24 cellular contexts compared by ENCODE assay signal in genomic region chr6:168609914-168610490, GRCh38.
DNase-seq lines count a peak whose midpoint lies in the region; ATAC-seq and TF ChIP-seq lines count a peak whose summit lies in the region.
"Had no signal": no experiment of that assay in that cellular context is flagged by ENCODE, and none has a peak within 500 bp of the region (broad histone marks: within the 10 kb centered on the region; RNA-seq: fewer than 3 reads in every experiment).

No MANE protein-coding gene starts in this region.

- H3K9me3 Mint-ChIP-seq in MCF 10A (ENCODE audit: unreplicated experiment) (peaks cover under 1% of the 10 kb centered on the region), osteocyte (ENCODE audit: unreplicated experiment) (no peaks in the 10 kb centered on the region)
- H3K9me3 Mint-ChIP-seq: CD8-positive, alpha-beta T cell had no signal

- 72 to 86% (median 76%) methylated on average over 9 of the region's 9 CpGs for WGBS in stomach, 5 donors

- CTCF ChIA-PET in MCF 10A (lab: Yijun Ruan, JAX) = interaction anchor here (0.6 to 1.2 kb wide), 3 partner anchors 194 to 471 kb away, joined by 3 to 4 read pairs (median 3); no protein-coding TSS in a partner anchor

- H3K9me3 ChIP-seq in RWPE2 (ENCODE audit: severe bottlenecking) (no peaks in the 10 kb centered on the region), stomach (no peaks in the 10 kb centered on the region)

- no peaks in the 10 kb centered on the region for H3K27me3 ChIP-seq in RWPE2 (ENCODE audit: insufficient read depth, poor library complexity, severe bottlenecking)
- no peaks in the 10 kb centered on the region for H3K27me3 ChIP-seq in stomach
- H3K27me3 ChIP-seq: SJSA1 had no signal

- POLR2A ChIA-PET in MCF 10A (lab: Yijun Ruan, JAX) = no interaction called here

- TF ChIP-seq CTCF in RWPE2 (IDR thresholded peaks at IDR 0.05; ENCODE audit: poor library complexity, severe bottlenecking) (no peak), stomach (IDR thresholded peaks at IDR 0.05) (no peak), MCF 10A (IDR thresholded peaks at IDR 0.05; ENCODE audit: unreplicated experiment) (no peak), osteocyte (IDR thresholded peaks at IDR 0.05) (no peak)

- H3K4me3 ChIP-seq in RWPE2 (ENCODE audit: severe bottlenecking) (no peak overlapping the region), stomach (no peak overlapping the region)
- H3K4me3 ChIP-seq: GM23248, SJSA1 had no signal

- H3K4me1 Mint-ChIP-seq in MCF 10A (ENCODE audit: insufficient read depth, unreplicated experiment) = peaks cover 15% of the 10 kb centered on the region
- H3K4me1 Mint-ChIP-seq in osteocyte (ENCODE audit: unreplicated experiment) = no peaks in the 10 kb centered on the region

- DNase-seq in DMS53 (lab: John Stamatoyannopoulos, UW) (peak; percentile 78), RWPE2 (ENCODE audit: low spot score) (no peak), islet precursor cell (peak; percentile 29), stomach (no peak), MCF 10A (ENCODE audit: unreplicated experiment) (no peak), osteocyte (ENCODE audit: extremely low spot score, unreplicated experiment) (no peak), occipital lobe (lab: John Stamatoyannopoulos, UW) (no peak)
- DNase-seq: AML-193; CD8-positive, alpha-beta T cell; GM23248; H7; IMR-90; KG1; MM.1S; NCI-H2029; NCI-H446; NCI-H524 treated with DMSO at 0.1 percent for 48 hours; NCI-H774; NK-92 treated with Interleukin-12 subunit alpha and Interleukin-12 subunit beta, amount 100 ng/mL, for 24 hours; PC-3; Right ventricle myocardium superior had no signal

- H3K4me3 Mint-ChIP-seq in MCF 10A (ENCODE audit: unreplicated experiment) (no peak overlapping the region), osteocyte (ENCODE audit: unreplicated experiment) (no peak overlapping the region)
- H3K4me3 Mint-ChIP-seq: CD8-positive, alpha-beta T cell had no signal

- intact Hi-C loops in stomach (cut with DNase I; ENCODE audit: low total_unique reads) = no loop called here
- intact Hi-C loops in MCF 10A (cut with micrococcal nuclease) = no loop called here

- H3K36me3 ChIP-seq in RWPE2 (ENCODE audit: low read depth) (no peaks in the 10 kb centered on the region), stomach (peaks cover 0 to 13% (median 0%) of the 10 kb centered on the region in 4 donors)
- H3K36me3 ChIP-seq: SJSA1 had no signal

- peak overlapping the region; percentile 88 for H3K27ac ChIP-seq in RWPE2 (ENCODE audit: poor library complexity, severe bottlenecking)
- H3K27ac ChIP-seq in stomach = peak overlapping the region in 4 of 5 donors; percentile 19 to 64 (median 26)
- H3K27ac ChIP-seq: C4-2B, GM23248, SJSA1 had no signal

- H3K4me1 ChIP-seq in RWPE2 (ENCODE audit: insufficient read depth, poor library complexity, severe bottlenecking) = peaks cover 28% of the 10 kb centered on the region
- peaks cover 0 to 26% (median 3%) of the 10 kb centered on the region in 4 donors for H3K4me1 ChIP-seq in stomach
- H3K4me1 ChIP-seq: SJSA1 had no signal

- TF ChIP-seq POLR2A in stomach (IDR thresholded peaks at IDR 0.05) (no peak), GM18505 (IDR thresholded peaks at IDR 0.05; ENCODE audit: borderline replicate concordance, extremely low read depth, insufficient read depth, insufficient read length) (no peak)

- ATAC-seq in RWPE2 (ENCODE audit: low read depth) (no peak), GM18505 (IDR thresholded peaks at IDR 0.05; ENCODE audit: unreplicated experiment) (no peak)
- ATAC-seq: CD8-positive, alpha-beta T cell; PC-3 had no signal

- BruUV-seq in MCF 10A (replicated peaks; lab: Mats Ljungman, UMichigan) = no TSS peak

- TF ChIP-seq EP300 in stomach (IDR thresholded peaks at IDR 0.05) = peak; percentile 94

- H3K27me3 Mint-ChIP-seq in MCF 10A (ENCODE audit: insufficient read depth, unreplicated experiment) = peaks cover 6% of the 10 kb centered on the region
- H3K27me3 Mint-ChIP-seq in osteocyte (ENCODE audit: unreplicated experiment) = peaks cover 2% of the 10 kb centered on the region

- H3K27ac Mint-ChIP-seq in MCF 10A (ENCODE audit: low read depth, unreplicated experiment) (no peak overlapping the region), osteocyte (ENCODE audit: unreplicated experiment) (no peak overlapping the region)
- H3K27ac Mint-ChIP-seq: CD8-positive, alpha-beta T cell had no signal

- H3K36me3 Mint-ChIP-seq in MCF 10A (ENCODE audit: insufficient read depth, unreplicated experiment) (no peaks in the 10 kb centered on the region), osteocyte (ENCODE audit: unreplicated experiment) (no peaks in the 10 kb centered on the region)
- H3K36me3 Mint-ChIP-seq: CD8-positive, alpha-beta T cell had no signal

Comparison
In these comparisons a context has a peak if more than half of its experiments do, and no peak if none do; other contexts are left out.
1. DNase-seq: peak in DMS53 (single experiment) and islet precursor cell (single experiment); none in RWPE2 (single experiment), stomach (single experiment), MCF 10A (single experiment), osteocyte (single experiment) and occipital lobe (single experiment).